Comparison of ENCODE assay signal across 8 cellular contexts in the genomic region with DNA sequence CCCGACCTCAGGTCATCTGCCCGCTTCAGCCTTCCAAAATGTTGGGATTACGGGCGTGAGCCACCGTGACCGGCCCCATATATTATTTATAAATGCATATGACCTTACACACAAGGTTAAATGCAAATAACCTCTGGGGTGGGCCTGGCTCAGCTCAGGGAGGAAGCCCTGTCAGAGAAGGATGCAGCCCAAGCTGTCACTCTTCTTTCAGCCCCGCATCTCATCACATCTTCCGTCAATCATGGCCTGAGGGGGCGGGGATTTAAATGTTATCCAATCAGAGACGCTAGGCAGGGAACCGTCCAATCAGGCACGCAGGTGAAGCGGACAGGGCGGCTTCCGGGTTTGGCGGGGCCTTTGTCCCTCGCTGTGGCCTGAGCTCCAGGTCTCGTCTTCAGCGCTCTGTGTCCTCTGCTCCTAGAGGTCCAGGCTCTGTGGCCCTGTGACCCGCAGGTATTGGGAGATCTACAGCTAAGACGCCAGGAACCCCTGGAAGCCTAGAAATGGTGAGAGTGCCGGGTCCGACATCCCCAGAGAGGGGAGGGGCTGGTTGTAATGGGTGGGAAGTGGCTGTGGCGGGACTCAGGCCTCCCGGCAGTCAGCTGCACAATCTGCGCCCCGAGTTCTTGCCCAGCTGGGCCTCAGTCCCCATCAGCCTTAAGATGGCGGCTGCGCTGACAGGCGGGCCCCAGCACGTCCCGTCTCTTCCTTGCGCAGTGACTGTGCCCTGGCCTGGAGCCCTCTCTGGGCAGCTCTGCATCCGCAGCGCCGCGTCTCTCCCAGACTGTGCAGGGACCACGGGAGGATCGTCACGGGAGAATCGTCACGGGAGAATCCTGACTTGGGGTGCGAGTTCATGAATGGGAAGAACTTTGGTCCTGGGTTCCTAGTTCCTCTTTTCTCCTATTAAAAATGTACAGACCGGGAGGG. TPM values are rescaled to one million over a fixed set of nuclear protein-coding genes. Genes with fewer than 3 reads are reported as not detected.
DNase-seq lines count a peak whose midpoint lies in the region; ATAC-seq and TF ChIP-seq lines count a peak whose summit lies in the region.

Gene ZNF430 (plus strand): TSS at position 360 of the 930 bp plus-strand sequence. CDS start 144 bp downstream, at position 504.

- TSS peak; percentile 38 for BruUV-seq in mammary epithelial cell (replicated peaks; lab: Mats Ljungman, UMichigan)

- H3K4me2 ChIP-seq in mammary epithelial cell (ENCODE audit: insufficient read depth, low read depth, low read length) = peak within 1 kb of the TSS; percentile 83
- peak within 1 kb of the TSS; percentile 91 for H3K4me2 ChIP-seq in smooth muscle cell

- in situ Hi-C loops in mammary epithelial cell (cut with MboI; ENCODE audit: low sequenced_read_pairs in 2 of 2) = no loop called here

- H4K20me1 ChIP-seq in mammary epithelial cell (ENCODE audit: insufficient read depth, low read length) = no peaks in the 10 kb centered on the region
- peaks cover 5% of the 10 kb centered on the region for H4K20me1 ChIP-seq in smooth muscle cell (ENCODE audit: low read depth)

- H3K27ac ChIP-seq in ACC112 (ENCODE audit: low read depth, low read length) = peak within 1 kb of the TSS; percentile 74
- peak within 1 kb of the TSS; percentile 90 for H3K27ac ChIP-seq in WERI-Rb-1
- peak within 1 kb of the TSS; percentile 98 for H3K27ac ChIP-seq in mammary epithelial cell (ENCODE audit: insufficient read depth, low read depth, low read length)
- peak within 1 kb of the TSS; percentile 91 for H3K27ac ChIP-seq in smooth muscle cell (ENCODE audit: low read depth)

- no peaks in the 10 kb centered on the region for H3K9me3 ChIP-seq in WERI-Rb-1 (ENCODE audit: severe bottlenecking)
- no peaks in the 10 kb centered on the region for H3K9me3 ChIP-seq in mammary epithelial cell (replicated peaks; ENCODE audit: insufficient read depth, low read length)
- H3K9me3 ChIP-seq in smooth muscle cell (replicated peaks; ENCODE audit: low read depth) = no peaks in the 10 kb centered on the region

- peaks cover 24% of the 10 kb centered on the region for H3K4me1 ChIP-seq in ACC112 (ENCODE audit: control insufficient read depth, insufficient read depth, low read length, unreplicated experiment)
- H3K4me1 ChIP-seq in mammary epithelial cell (ENCODE audit: insufficient read depth, low read length) = peaks cover 22% of the 10 kb centered on the region
- H3K4me1 ChIP-seq in smooth muscle cell (ENCODE audit: low read depth) = peaks cover 22% of the 10 kb centered on the region

- no peak for TF ChIP-seq CTCF in WERI-Rb-1 (IDR thresholded peaks at IDR 0.05; ENCODE audit: low read depth, low read length)
- no peak for TF ChIP-seq CTCF in mammary epithelial cell (conservative IDR thresholded peaks at IDR 0.05 in 1 of 2, IDR thresholded peaks at IDR 0.05 in 1 of 2; ENCODE audit: extremely low read depth in 1 of 2, insufficient read depth in 1 of 2, low read depth in 1 of 2, low read length in 2 of 2)
- TF ChIP-seq CTCF in smooth muscle cell (IDR thresholded peaks at IDR 0.05; ENCODE audit: borderline replicate concordance, insufficient read depth, poor library complexity, severe bottlenecking) = no peak

- H3K36me3 ChIP-seq in ACC112 (ENCODE audit: insufficient read depth, low read length) = peaks cover 4% of the 10 kb centered on the region; the same call in 1 of the 2 replicates
- H3K36me3 ChIP-seq in WERI-Rb-1 = peaks cover 30% of the 10 kb centered on the region
- peaks cover 4% of the 10 kb centered on the region for H3K36me3 ChIP-seq in mammary epithelial cell (ENCODE audit: insufficient read depth, low read length)
- H3K36me3 ChIP-seq in smooth muscle cell (ENCODE audit: low read depth) = no peaks in the 10 kb centered on the region

- H2AFZ ChIP-seq in ACC112 (ENCODE audit: low read length, unreplicated experiment) = peak within 1 kb of the TSS; percentile 79
- peak within 1 kb of the TSS; percentile 96 for H2AFZ ChIP-seq in mammary epithelial cell (ENCODE audit: low read depth, low read length)
- peak within 1 kb of the TSS; percentile 96 for H2AFZ ChIP-seq in smooth muscle cell (ENCODE audit: low read depth)

- peak within 1 kb of the TSS; percentile 90 for H3K4me3 ChIP-seq in ACC112 (ENCODE audit: low read depth, low read length)
- peak within 1 kb of the TSS; percentile 89 for H3K4me3 ChIP-seq in WERI-Rb-1 (ENCODE audit: low read depth, low read length)
- peak within 1 kb of the TSS; percentile 70 to 89 (median 75) for H3K4me3 ChIP-seq in mammary epithelial cell (replicated peaks in 1 of 3; ENCODE audit: insufficient read depth in 1 of 3, low read depth in 2 of 3, low read length in 3 of 3)
- H3K4me3 ChIP-seq in smooth muscle cell = peak within 1 kb of the TSS; percentile 75

- intact Hi-C loops in mammary epithelial cell (cut with micrococcal nuclease) = loop anchor here (1.0 to 10.0 kb wide), 4 partner anchors 97 to 464 kb away; partner anchors contain the start of genes ZNF431, ZNF66 and ZNF85

- WGBS in mammary epithelial cell (ENCODE audit: low coverage, missing lambda C conversion rate) = 0% methylated on average over 7 of the region's 44 CpGs
- 6% methylated on average over 44 of the region's 44 CpGs for WGBS in smooth muscle cell (ENCODE audit: low lambda C conversion rate)

- H3K27me3 ChIP-seq in ACC112 (ENCODE audit: insufficient read depth, low read length) (no peaks in the 10 kb centered on the region), WERI-Rb-1 (ENCODE audit: insufficient read depth, low read depth, severe bottlenecking) (no peaks in the 10 kb centered on the region), mammary epithelial cell (ENCODE audit: insufficient read depth, low read length) (no peaks in the 10 kb centered on the region), smooth muscle cell (ENCODE audit: low read depth) (no peaks in the 10 kb centered on the region)

- dilution Hi-C loops in mammary epithelial cell (cut with HindIII; ENCODE audit: low sequenced_read_pairs) = no loop called here

- peaks cover 7% of the 10 kb centered on the region for H3F3A ChIP-seq in smooth muscle cell (ENCODE audit: low read depth)

- peak; percentile 94 for ATAC-seq in GM18870 (IDR thresholded peaks at IDR 0.05; ENCODE audit: unreplicated experiment)
- ATAC-seq in HG03139 (IDR thresholded peaks at IDR 0.05; ENCODE audit: unreplicated experiment) = peak; percentile 93

- H3K9ac ChIP-seq in mammary epithelial cell (ENCODE audit: insufficient read depth, low read length) = peak within 1 kb of the TSS; percentile 90
- H3K9ac ChIP-seq in smooth muscle cell (ENCODE audit: low read depth) = peak within 1 kb of the TSS; percentile 93

- DNase-seq in NCI-H2227 (lab: John Stamatoyannopoulos, UW; ENCODE audit: unreplicated experiment) = peak; percentile 94
- DNase-seq in WERI-Rb-1 = peak; percentile 97
- peak; percentile 94 for DNase-seq in mammary epithelial cell
- DNase-seq in iPS-NIHi7 (ENCODE audit: extremely low spot score) = peak; percentile 92
- peak; percentile 53 for DNase-seq in smooth muscle cell (lab: John Stamatoyannopoulos, UW; ENCODE audit: unreplicated experiment)

- CTCF ChIA-PET in mammary epithelial cell (lab: Charles Lee; ENCODE audit: low non-redundant PET) = interaction anchor here (0.5 kb wide), 1 partner anchor 27 kb away, joined by 3 read pairs; no protein-coding TSS in a partner anchor

- peaks cover 40% of the 10 kb centered on the region for H3K79me2 ChIP-seq in ACC112 (ENCODE audit: control insufficient read depth, insufficient read depth, low read length, unreplicated experiment)
- H3K79me2 ChIP-seq in mammary epithelial cell (ENCODE audit: insufficient read depth, low read length) = peaks cover 44% of the 10 kb centered on the region
- peaks cover 24% of the 10 kb centered on the region for H3K79me2 ChIP-seq in smooth muscle cell (ENCODE audit: low read depth)

RNA-seq across cellular contexts. Expression of gene ZNF430, which starts in this region (rescaled TPM):
- total RNA-seq in mammary epithelial cell = 10 to 100 TPM; 14.1 to 19.3 TPM
- polyA plus RNA-seq in mammary epithelial cell = 15.4 TPM
- polyA minus RNA-seq in mammary epithelial cell = 49.9 TPM
- total RNA-seq in smooth muscle cell = 13.4 and 13.6 TPM in 2 replicates
- 14.9 and 16.8 TPM in 2 replicates for polyA plus RNA-seq in smooth muscle cell

Comparison
In these comparisons a context has a peak if more than half of its experiments do, and no peak if none do; other contexts are left out.
1. Peak in every context shown above with its lines: DNase-seq, ATAC-seq, H3K4me3 ChIP-seq and H3K27ac ChIP-seq.